Comparison of ENCODE assay signal across 19 cellular contexts in the genomic region with DNA sequence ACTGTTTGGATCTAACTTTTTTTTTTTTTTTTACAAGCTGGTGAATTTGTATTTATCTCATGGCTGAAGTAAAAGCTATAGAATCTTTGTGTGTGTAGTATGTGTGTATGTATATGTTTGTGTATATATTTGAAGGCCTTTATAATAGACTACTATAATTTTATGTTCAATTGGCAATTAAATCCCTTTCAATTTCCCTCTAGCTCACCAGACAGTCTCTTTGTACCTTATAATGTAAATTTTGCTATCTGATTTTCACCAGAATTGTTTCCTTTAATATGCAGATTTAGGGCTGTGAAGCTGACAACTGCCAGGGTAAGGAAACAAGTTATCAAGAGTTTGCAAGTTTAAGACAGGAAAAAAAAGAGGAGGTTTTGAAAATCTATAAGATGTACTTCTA. TPM values are rescaled to one million over a fixed set of nuclear protein-coding genes. Genes with fewer than 3 reads are reported as not detected.
DNase-seq lines count a peak whose midpoint lies in the region; ATAC-seq and TF ChIP-seq lines count a peak whose summit lies in the region.
"Had no signal": no experiment of that assay in that cellular context is flagged by ENCODE, and none has a peak within 500 bp of the region (broad histone marks: within the 10 kb centered on the region; RNA-seq: fewer than 3 reads in every experiment).

No MANE protein-coding gene starts in this region.

- H3K4me1 ChIP-seq in HUES48 (ENCODE audit: control insufficient read depth, insufficient read depth, low read length): peaks cover 13% of the 10 kb centered on the region
- peaks cover 14% of the 10 kb centered on the region for H3K4me1 ChIP-seq in OCI-LY3 (ENCODE audit: low read length)

- no peak for DNase-seq in stimulated activated naive CD4-positive, alpha-beta T cell (lab: John Stamatoyannopoulos, UW)
- DNase-seq: C1 segment of cervical spinal cord; Calu3; CD4-positive, alpha-beta memory T cell; COR-L47; DMS153; DND-41; GM23248; H9; HFFc6 had no signal

- no peak overlapping the region for H3K4me2 ChIP-seq in OCI-LY3 (ENCODE audit: low read length)

- TF ChIP-seq CTCF in OCI-LY3 (IDR thresholded peaks at IDR 0.05; ENCODE audit: low read depth, low read length): no peak

- no peak for ATAC-seq in activated T-helper 17 cell treated with anti-CD3 and anti-CD28 coated beads, Interleukin-2, amount 50 U/mL, for 72 hours (replicated peaks)
- no peak for ATAC-seq in stimulated activated memory B cell treated with anti-CD40 and anti-IgM and Interleukin-4, amounts not matched to agents 10 μg/mL and 1 μg/mL and 100 μg/mL, for 72 hours
- ATAC-seq in HG02642 (IDR thresholded peaks at IDR 0.05; ENCODE audit: poor library complexity, unreplicated experiment): no peak
- ATAC-seq in GM18498 (IDR thresholded peaks at IDR 0.05; ENCODE audit: unreplicated experiment): no peak
- no peak for ATAC-seq in HG02938 (IDR thresholded peaks at IDR 0.05; ENCODE audit: unreplicated experiment)

- H3K9ac ChIP-seq in HUES48 (ENCODE audit: low read depth, low read length) (no peak overlapping the region), OCI-LY3 (ENCODE audit: low read length) (no peak overlapping the region)
- H3K9ac ChIP-seq: GM23248 had no signal

- no peaks in the 10 kb centered on the region for H4K20me1 ChIP-seq in OCI-LY3 (ENCODE audit: insufficient read depth, low read length)

- H3K27ac ChIP-seq in HUES48 (ENCODE audit: low read depth, low read length): peak overlapping the region; percentile 73
- no peak overlapping the region for H3K27ac ChIP-seq in OCI-LY3 (ENCODE audit: low read length)
- H3K27ac ChIP-seq: GM23248 had no signal

- H3K9me3 ChIP-seq in HUES48 (ENCODE audit: control insufficient read depth, insufficient read depth, low read length) (peaks cover 37% of the 10 kb centered on the region), OCI-LY3 (ENCODE audit: insufficient read depth, low read length) (no peaks in the 10 kb centered on the region)

- 0 out of 2 replicates have a peak overlapping the region, but pooled peaks have one; percentile 23 for H2AFZ ChIP-seq in OCI-LY3 (ENCODE audit: low read depth, low read length)
- H2AFZ ChIP-seq: GM23248 had no signal

- H3K27me3 ChIP-seq in HUES48 (ENCODE audit: control insufficient read depth, insufficient read depth, low read length) (no peaks in the 10 kb centered on the region), OCI-LY3 (ENCODE audit: low read depth, low read length) (no peaks in the 10 kb centered on the region)

- H3K36me3 ChIP-seq in HUES48 (ENCODE audit: control insufficient read depth, insufficient read depth, low read length) (no peaks in the 10 kb centered on the region), OCI-LY3 (replicated peaks; ENCODE audit: low read depth, low read length) (no peaks in the 10 kb centered on the region)

- H3K36me3 Mint-ChIP-seq in activated T-helper 17 cell treated with anti-CD3 and anti-CD28 coated beads, Interleukin-2, amount 50 U/mL, for 72 hours (ENCODE audit: low read depth): no peaks in the 10 kb centered on the region
- H3K36me3 Mint-ChIP-seq in stimulated activated memory B cell treated with anti-CD40 and anti-IgM and Interleukin-4, amounts not matched to agents 10 μg/mL and 1 μg/mL and 100 μg/mL, for 72 hours: no peaks in the 10 kb centered on the region
- H3K36me3 Mint-ChIP-seq: CD4-positive, alpha-beta memory T cell had no signal

- no peaks in the 10 kb centered on the region for H3K4me1 Mint-ChIP-seq in activated T-helper 17 cell treated with anti-CD3 and anti-CD28 coated beads, Interleukin-2, amount 50 U/mL, for 72 hours
- peaks cover 11% of the 10 kb centered on the region for H3K4me1 Mint-ChIP-seq in stimulated activated memory B cell treated with anti-CD40 and anti-IgM and Interleukin-4, amounts not matched to agents 10 μg/mL and 1 μg/mL and 100 μg/mL, for 72 hours
- H3K4me1 Mint-ChIP-seq: CD4-positive, alpha-beta memory T cell had no signal

- H3K27me3 Mint-ChIP-seq in activated T-helper 17 cell treated with anti-CD3 and anti-CD28 coated beads, Interleukin-2, amount 50 U/mL, for 72 hours: no peaks in the 10 kb centered on the region
- no peaks in the 10 kb centered on the region for H3K27me3 Mint-ChIP-seq in stimulated activated memory B cell treated with anti-CD40 and anti-IgM and Interleukin-4, amounts not matched to agents 10 μg/mL and 1 μg/mL and 100 μg/mL, for 72 hours
- H3K27me3 Mint-ChIP-seq: CD4-positive, alpha-beta memory T cell had no signal

- no peaks in the 10 kb centered on the region for H3K9me3 Mint-ChIP-seq in activated T-helper 17 cell treated with anti-CD3 and anti-CD28 coated beads, Interleukin-2, amount 50 U/mL, for 72 hours
- no peaks in the 10 kb centered on the region for H3K9me3 Mint-ChIP-seq in stimulated activated memory B cell treated with anti-CD40 and anti-IgM and Interleukin-4, amounts not matched to agents 10 μg/mL and 1 μg/mL and 100 μg/mL, for 72 hours
- H3K9me3 Mint-ChIP-seq: CD4-positive, alpha-beta memory T cell; HFFc6 had no signal

- H3K4me3 Mint-ChIP-seq in activated T-helper 17 cell treated with anti-CD3 and anti-CD28 coated beads, Interleukin-2, amount 50 U/mL, for 72 hours: peak overlapping the region; percentile 46
- H3K4me3 Mint-ChIP-seq in stimulated activated memory B cell treated with anti-CD40 and anti-IgM and Interleukin-4, amounts not matched to agents 10 μg/mL and 1 μg/mL and 100 μg/mL, for 72 hours: no peak overlapping the region
- H3K4me3 Mint-ChIP-seq: CD4-positive, alpha-beta memory T cell; HFFc6 had no signal

- H3K4me3 ChIP-seq in HUES48 (ENCODE audit: low read depth, low read length) (no peak overlapping the region), OCI-LY3 (ENCODE audit: low read length) (no peak overlapping the region)
- H3K4me3 ChIP-seq: GM23248 had no signal

- no peaks in the 10 kb centered on the region for H3K79me2 ChIP-seq in OCI-LY3 (ENCODE audit: low read length)

- H3K27ac Mint-ChIP-seq in activated T-helper 17 cell treated with anti-CD3 and anti-CD28 coated beads, Interleukin-2, amount 50 U/mL, for 72 hours: peak overlapping the region; percentile 66
- H3K27ac Mint-ChIP-seq in stimulated activated memory B cell treated with anti-CD40 and anti-IgM and Interleukin-4, amounts not matched to agents 10 μg/mL and 1 μg/mL and 100 μg/mL, for 72 hours: peak overlapping the region; percentile 91
- H3K27ac Mint-ChIP-seq: CD4-positive, alpha-beta memory T cell; HFFc6 had no signal

RNA-seq across cellular contexts. Expression of gene MTMR8, which starts 33.1 kb away (rescaled TPM):
- total RNA-seq in activated T-helper 17 cell treated with anti-CD3 and anti-CD28 coated beads, Interleukin-2, amount 50 U/mL, for 72 hours: 1 to 10 TPM; 4.4 to 5.9 TPM
- total RNA-seq: A172, A673, GM23248, HFFc6 had no signal
